In genomic region chr4:127000090-127000489, GRCh38 we compare ENCODE assay signal across 20 cellular contexts.
"Had no signal": no experiment of that assay in that cellular context is flagged by ENCODE, and none has a peak within 500 bp of the region (broad histone marks: within the 10 kb centered on the region; RNA-seq: fewer than 3 reads in every experiment).

No MANE protein-coding gene starts in this region.

- DNase-seq: effector memory CD8-positive, alpha-beta T cell; esophagus squamous epithelium; gastrocnemius medialis; heart right ventricle; islet precursor cell; mammary epithelial cell; mucosa of descending colon; naive thymus-derived CD8-positive, alpha-beta T cell; psoas muscle; stimulated activated CD4-positive, alpha-beta T cell treated with anti-CD3 and anti-CD28 coated beads, Interleukin-2, amount 100 ng/mL, for 24 hours; stimulated activated CD4-positive, alpha-beta T cell treated with anti-CD3 and anti-CD28 coated beads, Interleukin-4, amount 100 ng/mL, for 4 hours; stimulated activated naive B cell treated with anti-CD40 and anti-IgM and Interleukin-4, amounts not matched to agents 10 μg/mL and 1 μg/mL and 100 μg/mL, for 72 hours; stimulated activated naive CD8-positive, alpha-beta T cell treated with anti-CD3 and anti-CD28 coated beads, Interleukin-15, amount 100 ng/mL, for 72 hours; testis; upper lobe of right lung had no signal

- H3K36me3 ChIP-seq: esophagus squamous epithelium, gastrocnemius medialis, heart right ventricle, neutrophil, tibial nerve, upper lobe of right lung, vagina had no signal

- H3K27me3 ChIP-seq: esophagus squamous epithelium, gastrocnemius medialis, heart right ventricle, neutrophil, testis, tibial nerve, upper lobe of right lung, vagina had no signal

- H3K27ac ChIP-seq: esophagus squamous epithelium, gastrocnemius medialis, heart right ventricle, neutrophil, psoas muscle, testis, tibial nerve, upper lobe of right lung, vagina had no signal

- H3K4me3 ChIP-seq: esophagus squamous epithelium, gastrocnemius medialis, heart right ventricle, mucosa of descending colon, psoas muscle, testis, tibial nerve, upper lobe of right lung, vagina had no signal

- H3K9me3 ChIP-seq: esophagus squamous epithelium, gastrocnemius medialis, heart right ventricle, neutrophil, psoas muscle, testis, tibial nerve, upper lobe of right lung, vagina had no signal

- ATAC-seq: effector memory CD8-positive, alpha-beta T cell; gastrocnemius medialis; heart right ventricle; left lobe of liver; mucosa of descending colon; naive thymus-derived CD8-positive, alpha-beta T cell; psoas muscle; sciatic nerve; stimulated activated naive B cell treated with anti-CD40 and anti-IgM and Interleukin-4, amounts not matched to agents 10 μg/mL and 1 μg/mL and 100 μg/mL, for 72 hours; stimulated activated naive CD8-positive, alpha-beta T cell treated with anti-CD3 and anti-CD28 coated beads, Interleukin-15, amount 100 ng/mL, for 72 hours; upper lobe of right lung had no signal

- H3K4me1 ChIP-seq: esophagus squamous epithelium, gastrocnemius medialis, psoas muscle, testis, tibial nerve, upper lobe of right lung, vagina had no signal
